23 cellular contexts compared by ENCODE assay signal in the genomic region with DNA sequence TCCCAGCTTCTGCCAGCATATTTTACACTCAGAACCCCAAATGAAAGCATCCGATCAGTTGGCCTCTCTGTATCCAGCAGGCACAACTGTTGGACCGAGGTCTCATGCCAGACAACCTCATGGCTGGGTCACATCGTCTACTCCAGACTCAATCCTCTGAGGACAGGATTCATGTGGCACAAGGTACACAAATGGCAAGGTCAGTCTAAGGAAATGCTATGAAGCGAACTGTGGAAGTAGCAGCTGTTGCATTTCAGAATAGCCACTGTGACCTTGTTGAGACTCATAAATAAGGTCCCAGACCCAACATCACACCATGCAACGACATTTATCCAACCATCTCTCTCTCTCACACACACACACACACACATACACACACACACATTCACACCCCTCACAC. TPM values are rescaled to one million over a fixed set of nuclear protein-coding genes. Genes with fewer than 3 reads are reported as not detected.
"Had no signal": no experiment of that assay in that cellular context is flagged by ENCODE, and none has a peak within 500 bp of the region (broad histone marks: within the 10 kb centered on the region; RNA-seq: fewer than 3 reads in every experiment).

No MANE protein-coding gene starts in this region.

- DNase-seq: effector memory CD8-positive, alpha-beta T cell; foreskin keratinocyte; heart left ventricle; hippocampal formation; left colon; left ventricle myocardium superior; mesenchymal stem cell; midbrain; naive B cell; occipital lobe; sigmoid colon; stimulated activated CD4-positive, alpha-beta T cell treated with anti-CD3 and anti-CD28 coated beads, Interleukin-2, amount 100 ng/mL, for 48 hours; tibial artery had no signal

- H3K27ac Mint-ChIP-seq: dendritic cell treated with granulocyte-macrophage colony-stimulating factor and Interleukin-4, amounts not matched to agents 40 ng/mL and 50 ng/mL, for 4 days; effector memory CD8-positive, alpha-beta T cell; naive B cell; stimulated activated naive CD8-positive, alpha-beta T cell treated with anti-CD3 and anti-CD28 coated beads, Interleukin-15, Interleukin-2, amounts not matched to agents 100 ng/mL and 50 ng/mL, for 24 hours had no signal

- H3K9me3 Mint-ChIP-seq: dendritic cell treated with granulocyte-macrophage colony-stimulating factor and Interleukin-4, amounts not matched to agents 40 ng/mL and 50 ng/mL, for 4 days; effector memory CD8-positive, alpha-beta T cell; stimulated activated naive CD8-positive, alpha-beta T cell treated with anti-CD3 and anti-CD28 coated beads, Interleukin-15, Interleukin-2, amounts not matched to agents 100 ng/mL and 50 ng/mL, for 24 hours had no signal

- H3K36me3 Mint-ChIP-seq: naive B cell had no signal

- ATAC-seq: effector memory CD8-positive, alpha-beta T cell; foreskin keratinocyte; heart left ventricle; left colon; left ventricle myocardium superior had no signal

- H3K4me3 Mint-ChIP-seq: dendritic cell treated with granulocyte-macrophage colony-stimulating factor and Interleukin-4, amounts not matched to agents 40 ng/mL and 50 ng/mL, for 4 days; effector memory CD8-positive, alpha-beta T cell; stimulated activated naive CD8-positive, alpha-beta T cell treated with anti-CD3 and anti-CD28 coated beads, Interleukin-15, Interleukin-2, amounts not matched to agents 100 ng/mL and 50 ng/mL, for 24 hours had no signal

- H3K4me1 Mint-ChIP-seq: naive B cell had no signal

RNA-seq across cellular contexts. Expression of a gene that starts 46.5 kb away (rescaled TPM):
- total RNA-seq: cardiac muscle cell, epithelial cell of proximal tubule, foreskin keratinocyte, glomerular endothelial cell, kidney epithelial cell, left ventricle myocardium superior, pulmonary artery endothelial cell, right atrium auricular region, smooth muscle cell, ureter had no signal
